In genomic region chr1:28898267-28898955, GRCh38 we compare ENCODE assay signal across 10 cellular contexts. TPM values are rescaled to one million over a fixed set of nuclear protein-coding genes. Genes with fewer than 3 reads are reported as not detected.
DNase-seq lines count a peak whose midpoint lies in the region; ATAC-seq and TF ChIP-seq lines count a peak whose summit lies in the region.
"Had no signal": no experiment of that assay in that cellular context is flagged by ENCODE, and none has a peak within 500 bp of the region (broad histone marks: within the 10 kb centered on the region; RNA-seq: fewer than 3 reads in every experiment).

No MANE protein-coding gene starts in this region.

- no peaks in the 10 kb centered on the region for H3K36me3 ChIP-seq in body of pancreas (replicated peaks in 1 of 2; ENCODE audit: insufficient read depth in 1 of 2, low read depth in 2 of 2)

- TF ChIP-seq POLR2A in body of pancreas (IDR thresholded peaks at IDR 0.05), result no peak

- 31 to 41% methylated on average over 4 of the region's 4 CpGs for WGBS in body of pancreas, 2 donors

- TF ChIP-seq CTCF in body of pancreas (IDR thresholded peaks at IDR 0.05), result no peak

- intact Hi-C loops in body of pancreas (cut with DNase I) (no loop called here), posterior vena cava (cut with DNase I) (no loop called here)

- DNase-seq in DMS79 (lab: John Stamatoyannopoulos, UW), result peak; percentile 8
- peak; percentile 31 for DNase-seq in NCI-H524 treated with DMSO at 0.1 percent for 48 hours (lab: John Stamatoyannopoulos, UW)
- DNase-seq in body of pancreas, result peak in 3 of 4 donors; percentile 37 to 65 (median 63)
- peak; percentile 79 for DNase-seq in posterior vena cava (ENCODE audit: low spot score)
- DNase-seq in NCI-H526 treated with DMSO at 0.1 percent for 48 hours (lab: John Stamatoyannopoulos, UW), result no peak
- DNase-seq: PC-9, T-helper 2 cell had no signal

- peak overlapping the region in 2 of 4 donors; percentile 8 to 29 for H3K27ac ChIP-seq in body of pancreas
- H3K27ac ChIP-seq: PC-9 had no signal

- no peaks in the 10 kb centered on the region for H3K27me3 ChIP-seq in body of pancreas

- H3K9me3 ChIP-seq in body of pancreas, result no peaks in the 10 kb centered on the region

- ATAC-seq in body of pancreas, result peak; percentile 30
- no peak for ATAC-seq in HG03039 (IDR thresholded peaks at IDR 0.05; ENCODE audit: unreplicated experiment)
- ATAC-seq in activated CD4-positive, CD25-positive, alpha-beta regulatory T cell treated with anti-CD3 and anti-CD28 coated beads, Interleukin-2, amount 50 U/mL, for 24 hours, result no peak
- ATAC-seq: sciatic nerve had no signal

- no peak overlapping the region for H3K4me3 ChIP-seq in body of pancreas
- H3K4me3 ChIP-seq: PC-9 had no signal

- peaks cover 10% of the 10 kb centered on the region for H3K4me1 ChIP-seq in body of pancreas

RNA-seq across cellular contexts. Expression of gene EPB41, which starts 16.0 kb away (rescaled TPM):
- total RNA-seq in body of pancreas (10 to 100 TPM; 45.8 to 54.7 TPM), posterior vena cava (10 to 100 TPM; 16.6 to 21.7 TPM)
